8 cellular contexts compared by ENCODE assay signal in genomic region chr6:161273752-161274487, GRCh38. TPM values are rescaled to one million over a fixed set of nuclear protein-coding genes. Genes with fewer than 3 reads are reported as not detected.
A peak's percentile ranks its signal among the peaks of the same experiment; 100 is the strongest.
DNase-seq lines count a peak whose midpoint lies in the region; ATAC-seq and TF ChIP-seq lines count a peak whose summit lies in the region.

Gene AGPAT4 (minus strand): TSS chr6:161274061. CDS start chr6:161232213, 41,848 bp downstream.

- H3K4me3 ChIP-seq in colonic mucosa = peak within 1 kb of the TSS; percentile 45

- H3K4me1 ChIP-seq in colonic mucosa = no peaks in the 10 kb centered on the region

- TF ChIP-seq CTCF in colonic mucosa (IDR thresholded peaks at IDR 0.05) = no peak

- TF ChIP-seq POLR2A in GM19099 (IDR thresholded peaks at IDR 0.05; ENCODE audit: extremely low read depth, insufficient read length, low read depth) = peak; percentile 60

- H3K27me3 ChIP-seq in colonic mucosa = no peaks in the 10 kb centered on the region

- intact Hi-C loops in colonic mucosa (cut with DNase I) = loop anchor here (10.0 kb wide), 1 partner anchor 279 kb away; the partner anchor contains the start of gene MAP3K4
- intact Hi-C loops in left colon (cut with DNase I, micrococcal nuclease) = no loop called here

- ATAC-seq in HG03354 (IDR thresholded peaks at IDR 0.05; ENCODE audit: poor library complexity, severe bottlenecking, unreplicated experiment) (peak; percentile 94), left colon (peak; percentile 93)

- no peaks in the 10 kb centered on the region for H3K36me3 ChIP-seq in colonic mucosa

- H3K27ac ChIP-seq in colonic mucosa = peak within 1 kb of the TSS; percentile 33

- no peaks in the 10 kb centered on the region for H3K9me3 ChIP-seq in colonic mucosa

- H3K9ac ChIP-seq in colonic mucosa (ENCODE audit: low read depth in 2 of 2, low read length in 2 of 2) = peak within 1 kb of the TSS; percentile 19 to 56

- DNase-seq in Ammon's horn (ENCODE audit: low spot score) (peak; percentile 93), NCI-H510A treated with DMSO at 0.1 percent for 48 hours (lab: John Stamatoyannopoulos, UW) (peak; percentile 85), colonic mucosa (peak; percentile 82), left colon (peak; percentile 68 to 82)
- peak; percentile 30 to 44 for DNase-seq in activated CD4-positive, alpha-beta T cell treated with anti-CD3 and anti-CD28 coated beads for 24 hours (ENCODE audit: low read depth in 2 of 2)
- DNase-seq in stimulated activated CD4-positive, alpha-beta T cell treated with anti-CD3 and anti-CD28 coated beads, Interleukin-2, amount 100 ng/mL, for 24 hours = peak; percentile 47 to 52

RNA-seq across cellular contexts. Expression of gene AGPAT4, which starts in this region (rescaled TPM):
- 1 to 10 TPM; 3.6 to 9.2 TPM for total RNA-seq in colonic mucosa
- total RNA-seq in left colon = 1 to 10 TPM; 9.5 to 9.8 TPM

Comparison
In these comparisons a context has a peak if more than half of its experiments do, and no peak if none do; other contexts are left out.
1. Peak in every context shown above with its lines: DNase-seq, ATAC-seq, H3K4me3 ChIP-seq and H3K27ac ChIP-seq.
2. DNase-seq: peak in every context shown above with its lines; median percentile 93 in Ammon's horn; 85 in NCI-H510A treated with DMSO at 0.1 percent for 48 hours; 82 in colonic mucosa; 75 in left colon; 50 in stimulated activated CD4-positive, alpha-beta T cell treated with anti-CD3 and anti-CD28 coated beads, Interleukin-2, amount 100 ng/mL, for 24 hours; 37 in activated CD4-positive, alpha-beta T cell treated with anti-CD3 and anti-CD28 coated beads for 24 hours.